1 cellular context compared by ENCODE assay signal in the genomic region with DNA sequence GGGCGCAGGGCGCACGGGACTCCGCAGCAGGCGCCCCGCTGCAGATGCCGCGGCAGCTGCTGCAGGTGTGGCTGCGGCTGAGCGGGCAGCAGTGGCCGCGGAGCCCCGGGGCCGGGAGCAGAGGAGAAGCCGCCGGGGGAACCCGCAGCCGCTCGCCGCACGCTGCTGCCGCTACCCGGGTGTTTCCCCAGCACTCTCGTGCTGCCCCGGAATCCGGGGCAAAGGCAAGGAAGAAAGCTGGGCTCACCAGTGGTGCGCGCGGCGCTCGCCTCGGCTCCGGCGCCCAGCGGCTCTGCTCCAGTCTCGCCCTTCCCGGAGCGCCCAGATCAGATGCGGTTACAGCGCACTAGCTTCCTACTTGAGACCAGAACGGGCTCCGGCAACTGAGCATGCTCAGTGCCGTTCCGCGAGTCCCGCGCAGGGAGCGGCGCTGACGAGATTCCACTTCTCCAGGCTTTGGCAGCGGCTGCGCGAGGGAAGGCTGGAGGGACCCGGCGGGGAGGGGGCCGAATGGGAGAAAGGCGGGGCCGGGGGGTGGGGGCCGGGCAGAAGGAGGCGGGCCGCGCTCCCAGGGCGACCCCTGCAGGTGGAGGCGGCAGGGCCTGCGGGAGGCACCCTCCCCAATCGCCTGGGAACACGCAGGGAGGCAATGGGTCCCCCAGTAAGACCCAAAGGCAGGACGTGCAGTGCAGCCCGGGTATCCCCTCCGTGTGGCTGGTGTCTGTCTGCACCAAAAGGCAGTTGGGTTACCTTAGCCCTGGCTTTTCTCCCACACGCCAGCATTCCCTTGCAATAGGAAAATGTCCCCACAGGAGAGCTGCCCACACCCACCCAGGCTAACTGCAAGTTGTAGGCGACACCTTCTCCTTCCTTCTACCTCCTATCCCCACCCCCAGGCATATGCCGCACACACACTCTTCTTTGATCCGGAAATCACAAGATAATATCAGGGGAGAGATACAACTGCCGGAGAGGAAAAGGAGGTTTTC.
TF ChIP-seq lines count a peak whose summit lies in the region.

Gene APBB2 (minus strand): TSS at position 385 of the 989 bp plus-strand sequence. CDS start 181,288 bp downstream, outside the sequence.

TF ChIP-seq in HepG2, 621 proteins besides CTCF, POLR2A, EP300 and RAD21 (continued from another document and continues in another):
- peak; percentile 86 for TF ChIP-seq ZMYM4 (CRISPR knock-in tag; IDR thresholded peaks at IDR 0.05)
- peak; percentile 79 for TF ChIP-seq THAP11 (CRISPR knock-in tag; IDR thresholded peaks at IDR 0.05)
- TF ChIP-seq STAT5B (CRISPR knock-in tag; IDR thresholded peaks at IDR 0.05) = no peak
- TF ChIP-seq ZNF430 (CRISPR knock-in tag; IDR thresholded peaks at IDR 0.05) = no peak
- TF ChIP-seq, protein P1, sequence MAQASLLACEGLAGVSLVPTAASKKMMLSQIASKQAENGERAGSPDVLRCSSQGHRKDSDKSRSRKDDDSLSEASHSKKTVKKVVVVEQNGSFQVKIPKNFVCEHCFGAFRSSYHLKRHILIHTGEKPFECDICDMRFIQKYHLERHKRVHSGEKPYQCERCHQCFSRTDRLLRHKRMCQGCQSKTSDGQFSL (CRISPR knock-in tag; IDR thresholded peaks at IDR 0.05) = peak; percentile 98
- TF ChIP-seq ZFY (CRISPR knock-in tag; IDR thresholded peaks at IDR 0.05) = peak; percentile 59; the same call in 1 of the 2 replicates
- peak; percentile 32 for TF ChIP-seq YEATS4 (CRISPR knock-in tag; IDR thresholded peaks at IDR 0.05; ENCODE audit: borderline replicate concordance)
- no peak for TF ChIP-seq CHD4 (IDR thresholded peaks at IDR 0.05; ENCODE audit: borderline replicate concordance, low read length)
- TF ChIP-seq ZNF101 (CRISPR knock-in tag; IDR thresholded peaks at IDR 0.05; ENCODE audit: borderline replicate concordance, low read depth) = no peak
- 0 out of 2 replicates have a peak, but pooled peaks have one; percentile 18 for TF ChIP-seq MIER2 (CRISPR knock-in tag; IDR thresholded peaks at IDR 0.05)
- peak; percentile 88; the same call in 1 of the 2 replicates for TF ChIP-seq KAT7 (CRISPR knock-in tag; IDR thresholded peaks at IDR 0.05; ENCODE audit: borderline replicate concordance)
- peak; percentile 68; the same call in 1 of the 2 replicates for TF ChIP-seq ZBTB26 (CRISPR knock-in tag; IDR thresholded peaks at IDR 0.05; ENCODE audit: borderline replicate concordance)
- TF ChIP-seq FOXA1 (IDR thresholded peaks at IDR 0.05) = no peak
- 0 out of 2 replicates have a peak, but pooled peaks have one; percentile 17 for TF ChIP-seq FOXA1 (CRISPR knock-in tag; IDR thresholded peaks at IDR 0.05)
- peak; percentile 42; the same call in 1 of the 2 replicates for TF ChIP-seq ZNF281 (CRISPR knock-in tag; IDR thresholded peaks at IDR 0.05; ENCODE audit: borderline replicate concordance)
- TF ChIP-seq, protein P2, sequence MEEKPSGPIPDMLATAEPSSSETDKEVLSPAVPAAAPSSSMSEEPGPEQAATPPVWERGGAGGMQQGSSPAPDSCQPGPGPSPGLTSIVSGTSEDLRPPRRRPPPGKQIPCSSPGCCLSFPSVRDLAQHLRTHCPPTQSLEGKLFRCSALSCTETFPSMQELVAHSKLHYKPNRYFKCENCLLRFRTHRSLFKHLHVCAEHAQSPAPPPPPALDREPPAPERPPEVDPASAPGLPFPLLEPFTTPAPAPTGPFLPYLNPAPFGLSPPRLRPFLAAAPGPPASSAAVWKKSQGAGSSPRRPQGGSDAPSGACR (CRISPR knock-in tag; IDR thresholded peaks at IDR 0.05) = no peak
- no peak for TF ChIP-seq ATF1 (CRISPR knock-in tag; IDR thresholded peaks at IDR 0.05)
- TF ChIP-seq KDM3A (CRISPR knock-in tag; IDR thresholded peaks at IDR 0.05; ENCODE audit: low read depth) = 0 out of 2 replicates have a peak, but pooled peaks have one; percentile 37
- peak; percentile 48; the same call in 1 of the 2 replicates for TF ChIP-seq GPN1 (CRISPR knock-in tag; IDR thresholded peaks at IDR 0.05; ENCODE audit: borderline replicate concordance)
- TF ChIP-seq ARNT2 (CRISPR knock-in tag; IDR thresholded peaks at IDR 0.05; ENCODE audit: low read depth) = peak; percentile 37; the same call in 1 of the 2 replicates
- TF ChIP-seq AHR (CRISPR knock-in tag; IDR thresholded peaks at IDR 0.05) = 0 out of 2 replicates have a peak, but pooled peaks have one; percentile 62
- TF ChIP-seq, protein P3, sequence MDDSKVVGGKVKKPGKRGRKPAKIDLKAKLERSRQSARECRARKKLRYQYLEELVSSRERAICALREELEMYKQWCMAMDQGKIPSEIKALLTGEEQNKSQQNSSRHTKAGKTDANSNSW (CRISPR knock-in tag; IDR thresholded peaks at IDR 0.05; ENCODE audit: borderline replicate concordance) = peak; percentile 74; the same call in 1 of the 2 replicates
- peak; percentile 68; the same call in 1 of the 2 replicates for TF ChIP-seq ZGPAT (CRISPR knock-in tag; IDR thresholded peaks at IDR 0.05)
- no peak for TF ChIP-seq GLMP (CRISPR knock-in tag; IDR thresholded peaks at IDR 0.05; ENCODE audit: borderline replicate concordance)
- TF ChIP-seq HDAC1 (CRISPR knock-in tag; IDR thresholded peaks at IDR 0.05) = no peak
- TF ChIP-seq BORCS8-MEF2B (CRISPR knock-in tag; IDR thresholded peaks at IDR 0.05) = peak; percentile 82
- peak; percentile 77; the same call in 1 of the 2 replicates for TF ChIP-seq ZNF44 (CRISPR knock-in tag; IDR thresholded peaks at IDR 0.05)
- TF ChIP-seq POLR2AphosphoS5 (IDR thresholded peaks at IDR 0.05; ENCODE audit: low read depth, low read length) = peak; percentile 85
- no peak for TF ChIP-seq LCORL (IDR thresholded peaks at IDR 0.05)
- TF ChIP-seq LCORL (CRISPR knock-in tag; IDR thresholded peaks at IDR 0.05) = peak; percentile 29; the same call in 1 of the 2 replicates
- TF ChIP-seq FOXO1 (CRISPR knock-in tag; IDR thresholded peaks at IDR 0.05) = peak; percentile 56; the same call in 1 of the 2 replicates
- 0 out of 2 replicates have a peak, but pooled peaks have one; percentile 51 for TF ChIP-seq DR1 (CRISPR knock-in tag; IDR thresholded peaks at IDR 0.05)
- peak; percentile 25; the same call in 1 of the 2 replicates for TF ChIP-seq ZNF614 (CRISPR knock-in tag; IDR thresholded peaks at IDR 0.05; ENCODE audit: borderline replicate concordance)
- TF ChIP-seq, protein P4, sequence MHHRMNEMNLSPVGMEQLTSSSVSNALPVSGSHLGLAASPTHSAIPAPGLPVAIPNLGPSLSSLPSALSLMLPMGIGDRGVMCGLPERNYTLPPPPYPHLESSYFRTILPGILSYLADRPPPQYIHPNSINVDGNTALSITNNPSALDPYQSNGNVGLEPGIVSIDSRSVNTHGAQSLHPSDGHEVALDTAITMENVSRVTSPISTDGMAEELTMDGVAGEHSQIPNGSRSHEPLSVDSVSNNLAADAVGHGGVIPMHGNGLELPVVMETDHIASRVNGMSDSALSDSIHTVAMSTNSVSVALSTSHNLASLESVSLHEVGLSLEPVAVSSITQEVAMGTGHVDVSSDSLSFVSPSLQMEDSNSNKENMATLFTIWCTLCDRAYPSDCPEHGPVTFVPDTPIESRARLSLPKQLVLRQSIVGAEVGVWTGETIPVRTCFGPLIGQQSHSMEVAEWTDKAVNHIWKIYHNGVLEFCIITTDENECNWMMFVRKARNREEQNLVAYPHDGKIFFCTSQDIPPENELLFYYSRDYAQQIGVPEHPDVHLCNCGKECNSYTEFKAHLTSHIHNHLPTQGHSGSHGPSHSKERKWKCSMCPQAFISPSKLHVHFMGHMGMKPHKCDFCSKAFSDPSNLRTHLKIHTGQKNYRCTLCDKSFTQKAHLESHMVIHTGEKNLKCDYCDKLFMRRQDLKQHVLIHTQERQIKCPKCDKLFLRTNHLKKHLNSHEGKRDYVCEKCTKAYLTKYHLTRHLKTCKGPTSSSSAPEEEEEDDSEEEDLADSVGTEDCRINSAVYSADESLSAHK (CRISPR knock-in tag; IDR thresholded peaks at IDR 0.05; ENCODE audit: borderline replicate concordance) = no peak
- TF ChIP-seq, protein P5, sequence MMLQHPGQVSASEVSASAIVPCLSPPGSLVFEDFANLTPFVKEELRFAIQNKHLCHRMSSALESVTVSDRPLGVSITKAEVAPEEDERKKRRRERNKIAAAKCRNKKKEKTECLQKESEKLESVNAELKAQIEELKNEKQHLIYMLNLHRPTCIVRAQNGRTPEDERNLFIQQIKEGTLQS (CRISPR knock-in tag; IDR thresholded peaks at IDR 0.05) = peak; percentile 28; the same call in 1 of the 2 replicates
- TF ChIP-seq, protein P6, sequence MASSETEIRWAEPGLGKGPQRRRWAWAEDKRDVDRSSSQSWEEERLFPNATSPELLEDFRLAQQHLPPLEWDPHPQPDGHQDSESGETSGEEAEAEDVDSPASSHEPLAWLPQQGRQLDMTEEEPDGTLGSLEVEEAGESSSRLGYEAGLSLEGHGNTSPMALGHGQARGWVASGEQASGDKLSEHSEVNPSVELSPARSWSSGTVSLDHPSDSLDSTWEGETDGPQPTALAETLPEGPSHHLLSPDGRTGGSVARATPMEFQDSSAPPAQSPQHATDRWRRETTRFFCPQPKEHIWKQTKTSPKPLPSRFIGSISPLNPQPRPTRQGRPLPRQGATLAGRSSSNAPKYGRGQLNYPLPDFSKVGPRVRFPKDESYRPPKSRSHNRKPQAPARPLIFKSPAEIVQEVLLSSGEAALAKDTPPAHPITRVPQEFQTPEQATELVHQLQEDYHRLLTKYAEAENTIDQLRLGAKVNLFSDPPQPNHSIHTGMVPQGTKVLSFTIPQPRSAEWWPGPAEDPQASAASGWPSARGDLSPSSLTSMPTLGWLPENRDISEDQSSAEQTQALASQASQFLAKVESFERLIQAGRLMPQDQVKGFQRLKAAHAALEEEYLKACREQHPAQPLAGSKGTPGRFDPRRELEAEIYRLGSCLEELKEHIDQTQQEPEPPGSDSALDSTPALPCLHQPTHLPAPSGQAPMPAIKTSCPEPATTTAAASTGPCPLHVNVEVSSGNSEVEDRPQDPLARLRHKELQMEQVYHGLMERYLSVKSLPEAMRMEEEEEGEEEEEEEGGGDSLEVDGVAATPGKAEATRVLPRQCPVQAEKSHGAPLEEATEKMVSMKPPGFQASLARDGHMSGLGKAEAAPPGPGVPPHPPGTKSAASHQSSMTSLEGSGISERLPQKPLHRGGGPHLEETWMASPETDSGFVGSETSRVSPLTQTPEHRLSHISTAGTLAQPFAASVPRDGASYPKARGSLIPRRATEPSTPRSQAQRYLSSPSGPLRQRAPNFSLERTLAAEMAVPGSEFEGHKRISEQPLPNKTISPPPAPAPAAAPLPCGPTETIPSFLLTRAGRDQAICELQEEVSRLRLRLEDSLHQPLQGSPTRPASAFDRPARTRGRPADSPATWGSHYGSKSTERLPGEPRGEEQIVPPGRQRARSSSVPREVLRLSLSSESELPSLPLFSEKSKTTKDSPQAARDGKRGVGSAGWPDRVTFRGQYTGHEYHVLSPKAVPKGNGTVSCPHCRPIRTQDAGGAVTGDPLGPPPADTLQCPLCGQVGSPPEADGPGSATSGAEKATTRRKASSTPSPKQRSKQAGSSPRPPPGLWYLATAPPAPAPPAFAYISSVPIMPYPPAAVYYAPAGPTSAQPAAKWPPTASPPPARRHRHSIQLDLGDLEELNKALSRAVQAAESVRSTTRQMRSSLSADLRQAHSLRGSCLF (CRISPR knock-in tag; IDR thresholded peaks at IDR 0.05; ENCODE audit: borderline replicate concordance) = no peak
- TF ChIP-seq PLRG1 (conservative IDR thresholded peaks at IDR 0.05) = no peak
- no peak for TF ChIP-seq ZNF670 (CRISPR knock-in tag; IDR thresholded peaks at IDR 0.05; ENCODE audit: borderline replicate concordance)
- TF ChIP-seq PHF8 (CRISPR knock-in tag; IDR thresholded peaks at IDR 0.05) = peak; percentile 80
- no peak for TF ChIP-seq DNMT3B (CRISPR knock-in tag; conservative IDR thresholded peaks at IDR 0.05)
- TF ChIP-seq ZNF33A (CRISPR knock-in tag; IDR thresholded peaks at IDR 0.05; ENCODE audit: borderline replicate concordance) = no peak
